In the genomic region with DNA sequence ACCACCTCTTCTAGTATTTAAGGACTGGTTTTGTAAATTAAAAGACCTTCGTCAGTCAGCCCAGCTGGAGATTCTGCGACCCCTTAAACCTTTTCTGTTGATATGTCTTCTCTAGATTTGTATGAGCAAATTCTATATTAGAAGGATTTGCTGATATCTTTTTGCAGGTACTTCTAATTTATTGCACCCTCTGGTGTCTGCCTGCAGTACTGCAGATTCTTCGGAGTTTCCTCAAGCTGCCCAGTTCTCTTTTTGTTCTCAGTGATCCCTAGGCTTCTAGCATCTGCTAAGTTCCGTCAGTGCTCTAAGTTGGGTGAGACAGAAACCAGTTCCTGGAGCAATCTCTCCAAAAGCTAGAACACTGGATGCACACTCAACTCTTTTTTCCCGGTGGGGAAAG, we compare ENCODE assay signal across 9 cellular contexts.
DNase-seq lines count a peak whose midpoint lies in the region; ATAC-seq and TF ChIP-seq lines count a peak whose summit lies in the region.
"Had no signal": no experiment of that assay in that cellular context is flagged by ENCODE, and none has a peak within 500 bp of the region (broad histone marks: within the 10 kb centered on the region; RNA-seq: fewer than 3 reads in every experiment).

No MANE protein-coding gene starts in this region.

- H3K4me2 ChIP-seq in neural cell (ENCODE audit: low read length): no peak overlapping the region

- intact Hi-C loops in natural killer cell (cut with micrococcal nuclease): no loop called here

- no peak overlapping the region for H2AFZ ChIP-seq in neural cell (ENCODE audit: low read depth, low read length)

- H3K36me3 ChIP-seq in neural cell (ENCODE audit: insufficient read depth, low read length): no peaks in the 10 kb centered on the region
- H3K36me3 ChIP-seq: ovary had no signal

- ATAC-seq in natural killer cell (peak in 2 of 3 donors; percentile 29 to 45), HG02678 (IDR thresholded peaks at IDR 0.05; ENCODE audit: unreplicated experiment) (peak; percentile 87)
- ATAC-seq in natural killer cell treated with Interleukin-12 subunit alpha and Interleukin-12 subunit beta and Interleukin-15 and Interleukin-18, amount 100 ng/mL, for 72 hours: no peak

- no peaks in the 10 kb centered on the region for H3K27me3 ChIP-seq in neural cell (ENCODE audit: insufficient read depth, low read depth, low read length)
- H3K27me3 ChIP-seq: ovary had no signal

- no peaks in the 10 kb centered on the region for H3K9me3 Mint-ChIP-seq in natural killer cell
- H3K9me3 Mint-ChIP-seq in natural killer cell treated with Interleukin-12 subunit alpha and Interleukin-12 subunit beta and Interleukin-15 and Interleukin-18, amount 100 ng/mL, for 72 hours: no peaks in the 10 kb centered on the region

- H3K36me3 Mint-ChIP-seq in natural killer cell: no peaks in the 10 kb centered on the region
- H3K36me3 Mint-ChIP-seq in natural killer cell treated with Interleukin-12 subunit alpha and Interleukin-12 subunit beta and Interleukin-15 and Interleukin-18, amount 100 ng/mL, for 72 hours: no peaks in the 10 kb centered on the region

- H3K4me3 Mint-ChIP-seq in natural killer cell: no peak overlapping the region
- no peak overlapping the region for H3K4me3 Mint-ChIP-seq in natural killer cell treated with Interleukin-12 subunit alpha and Interleukin-12 subunit beta and Interleukin-15 and Interleukin-18, amount 100 ng/mL, for 72 hours

- H3K27ac ChIP-seq in neural cell (ENCODE audit: low read length): no peak overlapping the region
- H3K27ac ChIP-seq: ovary had no signal

- no peak overlapping the region for H3K4me3 ChIP-seq in epithelial cell of proximal tubule (ENCODE audit: low read depth, low read length)
- no peak overlapping the region for H3K4me3 ChIP-seq in neural cell (ENCODE audit: low read length)
- H3K4me3 ChIP-seq: ovary had no signal

- no peaks in the 10 kb centered on the region for H4K20me1 ChIP-seq in neural cell (ENCODE audit: insufficient read depth)

- DNase-seq in natural killer cell (no peak), NCI-H2029 treated with DMSO at 0.1 percent for 48 hours (lab: John Stamatoyannopoulos, UW) (peak; percentile 22), epithelial cell of proximal tubule (ENCODE audit: low read depth) (peak; percentile 10), ureter (ENCODE audit: low spot score) (peak; percentile 48)
- no peak for DNase-seq in natural killer cell treated with Interleukin-12 subunit alpha and Interleukin-12 subunit beta and Interleukin-15 and Interleukin-18, amount 100 ng/mL, for 72 hours (ENCODE audit: low spot score)
- peak; percentile 3 to 20 for DNase-seq in activated CD4-positive, alpha-beta T cell treated with anti-CD3 and anti-CD28 coated beads for 24 hours (ENCODE audit: low read depth in 2 of 2)

- no peaks in the 10 kb centered on the region for H3K4me1 Mint-ChIP-seq in natural killer cell
- H3K4me1 Mint-ChIP-seq in natural killer cell treated with Interleukin-12 subunit alpha and Interleukin-12 subunit beta and Interleukin-15 and Interleukin-18, amount 100 ng/mL, for 72 hours (ENCODE audit: low read depth in 2 of 2): no peaks in the 10 kb centered on the region

- no peak overlapping the region for H3K27ac Mint-ChIP-seq in natural killer cell
- no peak overlapping the region for H3K27ac Mint-ChIP-seq in natural killer cell treated with Interleukin-12 subunit alpha and Interleukin-12 subunit beta and Interleukin-15 and Interleukin-18, amount 100 ng/mL, for 72 hours

- H3K9me2 ChIP-seq in neural cell (ENCODE audit: insufficient read depth, low read length): no peaks in the 10 kb centered on the region

- no peaks in the 10 kb centered on the region for H3K27me3 Mint-ChIP-seq in natural killer cell (ENCODE audit: low read depth in 2 of 2)
- H3K27me3 Mint-ChIP-seq in natural killer cell treated with Interleukin-12 subunit alpha and Interleukin-12 subunit beta and Interleukin-15 and Interleukin-18, amount 100 ng/mL, for 72 hours: no peaks in the 10 kb centered on the region

- no peaks in the 10 kb centered on the region for H3K9me3 ChIP-seq in neural cell (ENCODE audit: low read length)
- H3K9me3 ChIP-seq: ovary had no signal

- peak; percentile 25 for TF ChIP-seq RAD21 in neural cell (conservative IDR thresholded peaks at IDR 0.05)

- TF ChIP-seq EP300 in neural cell (conservative IDR thresholded peaks at IDR 0.05; ENCODE audit: poor library complexity, severe bottlenecking): no peak

- no peak overlapping the region for H3K9ac ChIP-seq in neural cell (ENCODE audit: low read length)

- TF ChIP-seq CTCF in natural killer cell (IDR thresholded peaks at IDR 0.05): peak; percentile 59
- peak; percentile 89 for TF ChIP-seq CTCF in epithelial cell of proximal tubule (conservative IDR thresholded peaks at IDR 0.05; ENCODE audit: low read depth, low read length)
- peak; percentile 43 for TF ChIP-seq CTCF in neural cell (IDR thresholded peaks at IDR 0.05; ENCODE audit: poor library complexity, severe bottlenecking)

- no peaks in the 10 kb centered on the region for H3K79me2 ChIP-seq in neural cell (replicated peaks; ENCODE audit: insufficient read depth, low read length)

- H3F3A ChIP-seq in neural cell (ENCODE audit: insufficient read depth, low read length, poor library complexity, severe bottlenecking): no peaks in the 10 kb centered on the region

TF ChIP-seq in neural cell, 6 proteins besides CTCF, POLR2A, EP300 and RAD21:
- no peak for TF ChIP-seq TAF1 (IDR thresholded peaks at IDR 0.05; ENCODE audit: low read depth)
- no peak for TF ChIP-seq REST (IDR thresholded peaks at IDR 0.05; ENCODE audit: borderline replicate concordance)
- TF ChIP-seq SMC3 (conservative IDR thresholded peaks at IDR 0.05; ENCODE audit: poor library complexity): peak; percentile 31
- TF ChIP-seq POLR2AphosphoS5 (IDR thresholded peaks at IDR 0.05): no peak

Comparison
In these comparisons a context has a peak if more than half of its experiments do, and no peak if none do; other contexts are left out.
1. ATAC-seq: peak in natural killer cell (2 of 3) and HG02678 (single experiment); none in natural killer cell treated with Interleukin-12 subunit alpha and Interleukin-12 subunit beta and Interleukin-15 and Interleukin-18, amount 100 ng/mL, for 72 hours (0 of 2).
2. DNase-seq: peak in NCI-H2029 treated with DMSO at 0.1 percent for 48 hours (single experiment), activated CD4-positive, alpha-beta T cell treated with anti-CD3 and anti-CD28 coated beads for 24 hours (2 of 2), epithelial cell of proximal tubule (single experiment) and ureter (single experiment); none in natural killer cell (single experiment) and natural killer cell treated with Interleukin-12 subunit alpha and Interleukin-12 subunit beta and Interleukin-15 and Interleukin-18, amount 100 ng/mL, for 72 hours (single experiment).
3. Peak in every context shown above with its lines, with median percentiles within 50 percentile points of each other: CTCF ChIP-seq.